Comparison of ENCODE assay signal across 1 cellular context in the genomic region with DNA sequence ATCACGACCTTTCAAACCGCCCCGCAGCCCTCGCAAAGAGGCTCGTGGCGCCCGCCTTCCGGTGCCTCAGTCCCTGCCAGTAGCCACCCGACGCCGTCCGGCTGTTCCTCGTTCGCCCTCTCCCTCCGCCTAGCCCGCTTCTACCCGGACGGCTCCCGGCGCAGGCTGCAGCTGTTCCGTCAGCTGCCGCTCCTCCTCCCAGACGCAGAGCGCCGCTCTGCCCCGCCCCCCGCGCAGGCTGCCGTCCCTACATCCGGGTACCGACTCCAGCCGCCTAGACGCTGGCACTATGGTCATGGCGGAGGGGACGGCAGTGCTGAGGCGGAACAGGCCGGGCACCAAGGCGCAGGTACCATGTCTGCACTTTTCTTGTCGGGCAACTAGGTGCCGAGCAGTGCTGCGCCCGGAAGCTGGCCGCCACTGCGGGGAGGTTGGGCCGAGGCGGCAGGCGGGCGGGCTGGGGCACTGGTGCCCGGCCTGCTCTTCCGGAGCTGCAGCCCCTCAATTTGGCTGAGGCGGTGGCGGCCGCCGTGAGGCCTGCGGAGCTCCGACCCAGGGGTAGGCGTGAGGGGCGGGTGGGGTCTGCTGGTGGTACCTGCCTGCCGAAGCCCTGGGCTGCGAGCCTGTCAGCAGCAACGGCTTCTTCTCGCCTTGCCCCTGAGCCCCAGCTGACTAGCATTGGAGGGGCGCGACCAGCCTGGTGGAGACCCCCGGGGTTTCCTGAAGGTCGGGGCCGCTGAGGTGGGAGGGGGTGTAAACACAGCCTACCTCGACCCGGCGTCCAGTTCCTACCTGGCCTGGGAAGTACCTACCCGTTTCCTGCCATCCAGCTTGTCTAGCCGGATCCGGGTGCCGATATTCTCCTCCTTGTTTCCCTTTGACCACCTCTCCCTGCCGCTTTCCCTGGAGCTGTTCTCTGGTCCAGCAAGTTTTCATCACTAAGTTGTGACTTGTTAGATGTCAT.
A peak's percentile ranks its signal among the peaks of the same experiment; 100 is the strongest.
TF ChIP-seq lines count a peak whose summit lies in the region.

A gene (plus strand): TSS at position 269 of the 964 bp plus-strand sequence. CDS start 21 bp downstream, at position 290.

TF ChIP-seq in HCT116, 20 proteins besides CTCF, POLR2A, EP300 and RAD21 (continued from another document):
- TF ChIP-seq, protein P1, sequence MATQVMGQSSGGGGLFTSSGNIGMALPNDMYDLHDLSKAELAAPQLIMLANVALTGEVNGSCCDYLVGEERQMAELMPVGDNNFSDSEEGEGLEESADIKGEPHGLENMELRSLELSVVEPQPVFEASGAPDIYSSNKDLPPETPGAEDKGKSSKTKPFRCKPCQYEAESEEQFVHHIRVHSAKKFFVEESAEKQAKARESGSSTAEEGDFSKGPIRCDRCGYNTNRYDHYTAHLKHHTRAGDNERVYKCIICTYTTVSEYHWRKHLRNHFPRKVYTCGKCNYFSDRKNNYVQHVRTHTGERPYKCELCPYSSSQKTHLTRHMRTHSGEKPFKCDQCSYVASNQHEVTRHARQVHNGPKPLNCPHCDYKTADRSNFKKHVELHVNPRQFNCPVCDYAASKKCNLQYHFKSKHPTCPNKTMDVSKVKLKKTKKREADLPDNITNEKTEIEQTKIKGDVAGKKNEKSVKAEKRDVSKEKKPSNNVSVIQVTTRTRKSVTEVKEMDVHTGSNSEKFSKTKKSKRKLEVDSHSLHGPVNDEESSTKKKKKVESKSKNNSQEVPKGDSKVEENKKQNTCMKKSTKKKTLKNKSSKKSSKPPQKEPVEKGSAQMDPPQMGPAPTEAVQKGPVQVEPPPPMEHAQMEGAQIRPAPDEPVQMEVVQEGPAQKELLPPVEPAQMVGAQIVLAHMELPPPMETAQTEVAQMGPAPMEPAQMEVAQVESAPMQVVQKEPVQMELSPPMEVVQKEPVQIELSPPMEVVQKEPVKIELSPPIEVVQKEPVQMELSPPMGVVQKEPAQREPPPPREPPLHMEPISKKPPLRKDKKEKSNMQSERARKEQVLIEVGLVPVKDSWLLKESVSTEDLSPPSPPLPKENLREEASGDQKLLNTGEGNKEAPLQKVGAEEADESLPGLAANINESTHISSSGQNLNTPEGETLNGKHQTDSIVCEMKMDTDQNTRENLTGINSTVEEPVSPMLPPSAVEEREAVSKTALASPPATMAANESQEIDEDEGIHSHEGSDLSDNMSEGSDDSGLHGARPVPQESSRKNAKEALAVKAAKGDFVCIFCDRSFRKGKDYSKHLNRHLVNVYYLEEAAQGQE (IDR thresholded peaks at IDR 0.05; ENCODE audit: low read depth), result no peak
- no peak; the same call in 1 of the 2 replicates for TF ChIP-seq FOSL1 (IDR thresholded peaks at IDR 0.05; ENCODE audit: low read depth)
- peak; percentile 98 for TF ChIP-seq CBX3 (IDR thresholded peaks at IDR 0.05; ENCODE audit: low read depth)
- peak; percentile 96 for TF ChIP-seq SIN3A (IDR thresholded peaks at IDR 0.05; ENCODE audit: low read depth)
- TF ChIP-seq ZFX (IDR thresholded peaks at IDR 0.05), result peak; percentile 99
- peak; percentile 70 for TF ChIP-seq TCF7L2 (IDR thresholded peaks at IDR 0.05; ENCODE audit: borderline replicate concordance, extremely low read depth, insufficient read depth, insufficient read length)
- TF ChIP-seq SP1 (IDR thresholded peaks at IDR 0.05; ENCODE audit: low read depth), result peak; percentile 90
